In the genomic region with DNA sequence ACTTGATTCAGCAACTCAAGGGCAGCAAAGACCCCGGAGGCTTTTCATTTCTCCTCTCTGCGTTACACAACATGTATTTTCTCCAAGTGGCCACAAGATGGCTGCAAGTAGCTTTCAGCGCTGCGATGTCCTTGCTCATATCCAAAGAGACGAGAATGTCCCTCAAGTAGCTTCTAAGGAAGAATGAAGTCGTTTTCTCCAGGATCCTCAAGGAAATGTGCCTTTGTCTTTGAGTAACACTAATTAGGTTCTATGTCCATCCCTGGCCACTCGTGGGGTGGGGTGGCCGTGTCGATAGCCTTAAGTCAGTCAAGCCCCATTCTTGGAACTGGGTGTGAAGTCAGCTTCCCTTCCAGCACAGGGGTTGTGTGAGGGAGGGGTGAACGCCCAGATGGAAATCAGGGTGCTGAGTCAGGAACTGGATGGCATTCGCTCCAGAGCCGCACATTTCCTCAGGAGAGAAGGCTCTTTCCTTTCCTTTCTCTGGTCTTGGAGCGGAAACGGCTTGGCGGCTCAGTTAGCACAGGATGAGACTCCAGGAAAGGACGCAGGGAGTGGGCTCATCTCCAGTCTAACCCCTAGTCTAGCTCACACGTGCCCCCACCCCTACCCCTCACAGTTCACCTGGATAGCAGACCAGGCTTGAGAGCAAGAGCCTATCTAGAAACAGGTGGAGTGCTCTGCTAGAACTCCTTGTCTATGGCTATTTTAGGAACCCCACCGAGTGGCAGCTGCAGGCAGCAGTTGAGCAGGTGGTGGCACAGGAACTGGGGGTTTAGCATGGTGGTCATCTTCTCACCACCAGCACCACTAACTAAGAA, we compare ENCODE assay signal across 7 cellular contexts. TPM values are rescaled to one million over a fixed set of nuclear protein-coding genes. Genes with fewer than 3 reads are reported as not detected.
DNase-seq lines count a peak whose midpoint lies in the region; ATAC-seq and TF ChIP-seq lines count a peak whose summit lies in the region.

No MANE protein-coding gene starts in this region.

- no peaks in the 10 kb centered on the region for H4K20me1 ChIP-seq in neural cell (ENCODE audit: insufficient read depth)

- H3F3A ChIP-seq in neural cell (ENCODE audit: insufficient read depth, low read length, poor library complexity, severe bottlenecking), result no peaks in the 10 kb centered on the region

- no peaks in the 10 kb centered on the region for H3K9me2 ChIP-seq in neural cell (ENCODE audit: insufficient read depth, low read length)

- TF ChIP-seq RAD21 in neural cell (conservative IDR thresholded peaks at IDR 0.05), result peak; percentile 90

- H3K4me3 ChIP-seq in neural cell (ENCODE audit: low read length), result no peak overlapping the region

- H3K9ac ChIP-seq in neural cell (ENCODE audit: low read length), result no peak overlapping the region

- no peaks in the 10 kb centered on the region for H3K27me3 ChIP-seq in neural cell (ENCODE audit: insufficient read depth, low read depth, low read length)

- peak; percentile 87 for TF ChIP-seq CTCF in neural cell (IDR thresholded peaks at IDR 0.05; ENCODE audit: poor library complexity, severe bottlenecking)

- ATAC-seq in HG03175 (IDR thresholded peaks at IDR 0.05; ENCODE audit: unreplicated experiment) (peak; percentile 56), HG02981 (IDR thresholded peaks at IDR 0.05; ENCODE audit: unreplicated experiment) (no peak)

- H3K79me2 ChIP-seq in neural cell (replicated peaks; ENCODE audit: insufficient read depth, low read length), result no peaks in the 10 kb centered on the region

- peak; percentile 80 for DNase-seq in G401 (ENCODE audit: low spot score)
- DNase-seq in NCI-H748 (lab: John Stamatoyannopoulos, UW; ENCODE audit: unreplicated experiment), result peak; percentile 72
- peak; percentile 18 for DNase-seq in activated T-cell treated with anti-CD3 and anti-CD28 coated beads for 24 hours (ENCODE audit: low read depth)
- DNase-seq in fibroblast of peridontal ligament (ENCODE audit: extremely low read depth), result peak; percentile 89

- no peak overlapping the region for H3K4me2 ChIP-seq in neural cell (ENCODE audit: low read length)

- in situ Hi-C loops in G401 (cut with HindIII; ENCODE audit: low sequenced_read_pairs), result no loop called here

- H3K36me3 ChIP-seq in neural cell (ENCODE audit: insufficient read depth, low read length), result no peaks in the 10 kb centered on the region

- no peak overlapping the region for H2AFZ ChIP-seq in neural cell (ENCODE audit: low read depth, low read length)

- H3K27ac ChIP-seq in neural cell (ENCODE audit: low read length), result no peak overlapping the region

- H3K9me3 ChIP-seq in neural cell (ENCODE audit: low read length), result no peaks in the 10 kb centered on the region

- TF ChIP-seq EP300 in neural cell (conservative IDR thresholded peaks at IDR 0.05; ENCODE audit: poor library complexity, severe bottlenecking), result no peak

TF ChIP-seq in neural cell, 6 proteins besides CTCF, POLR2A, EP300 and RAD21:
- TF ChIP-seq SMC3 (conservative IDR thresholded peaks at IDR 0.05; ENCODE audit: poor library complexity) (peak; percentile 93), MXI1 (conservative IDR thresholded peaks at IDR 0.05; ENCODE audit: poor library complexity, severe bottlenecking) (no peak), EZH2 (IDR thresholded peaks at IDR 0.05; ENCODE audit: borderline replicate concordance, insufficient read depth, low read length, poor library complexity, severe bottlenecking) (no peak)
TF ChIP-seq in neural cell: peak in this region for 1.

RNA-seq across cellular contexts. Expression of gene NNMT, which starts 44.3 kb away (rescaled TPM):
- total RNA-seq in G401 (2014; rRNA removed; shearing (Covaris generic)), result not detected in 2 replicates
- polyA plus RNA-seq in neural cell, result not detected in 2 replicates
- polyA minus RNA-seq in neural cell, result not detected in 2 replicates

RNA-seq across cellular contexts. Expression of gene C11orf71, which starts 59.8 kb away (rescaled TPM):
- 4.2 and 4.6 TPM in 2 replicates for total RNA-seq in G401 (2014; rRNA removed; shearing (Covaris generic))
- 29.9 and 33.1 TPM in 2 replicates for polyA plus RNA-seq in neural cell
- polyA minus RNA-seq in neural cell, result 24.9 and 29.9 TPM in 2 replicates

RNA-seq across cellular contexts. Expression of gene RBM7, which starts 59.9 kb away (rescaled TPM):
- 26.1 and 32.9 TPM in 2 replicates for total RNA-seq in G401 (2014; rRNA removed; shearing (Covaris generic))
- 35.7 and 36.2 TPM in 2 replicates for polyA plus RNA-seq in neural cell
- 54.0 and 61.2 TPM in 2 replicates for polyA minus RNA-seq in neural cell

Comparison
In these comparisons a context has a peak if more than half of its experiments do, and no peak if none do; other contexts are left out.
1. DNase-seq: peak in every context shown above with its lines; median percentile 89 in fibroblast of peridontal ligament; 80 in G401; 72 in NCI-H748; 18 in activated T-cell treated with anti-CD3 and anti-CD28 coated beads for 24 hours.